Comparison of ENCODE assay signal across 1 cellular context in the genomic region with DNA sequence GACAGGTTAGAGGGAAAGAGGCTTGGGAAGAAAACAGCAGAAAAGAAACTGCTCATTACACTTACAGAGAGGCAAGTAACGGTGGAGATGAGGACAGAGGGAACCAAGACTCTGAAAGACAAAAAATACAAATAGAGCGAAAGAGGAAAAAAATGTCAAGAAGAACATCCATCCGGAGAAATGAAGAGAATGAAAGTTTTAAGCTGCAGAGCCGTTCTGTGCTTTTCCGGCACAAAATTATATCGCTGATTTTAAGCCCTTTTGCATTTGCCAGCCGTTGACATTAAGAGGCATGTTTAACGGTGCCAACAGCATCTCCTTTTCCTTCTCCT.
TF ChIP-seq lines count a peak whose summit lies in the region.

No MANE protein-coding gene starts in this region.

TF ChIP-seq in endothelial cell of umbilical vein, 7 proteins besides CTCF, POLR2A, EP300 and RAD21 (continued from another document):
- no peak for TF ChIP-seq MYC (IDR thresholded peaks at IDR 0.05; ENCODE audit: low read depth, low read length)
- no peak for TF ChIP-seq GATA2 (IDR thresholded peaks at IDR 0.05; ENCODE audit: insufficient read depth, insufficient read length, low read depth, low read length)
- TF ChIP-seq, protein P1, sequence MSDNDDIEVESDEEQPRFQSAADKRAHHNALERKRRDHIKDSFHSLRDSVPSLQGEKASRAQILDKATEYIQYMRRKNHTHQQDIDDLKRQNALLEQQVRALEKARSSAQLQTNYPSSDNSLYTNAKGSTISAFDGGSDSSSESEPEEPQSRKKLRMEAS (IDR thresholded peaks at IDR 0.05; ENCODE audit: insufficient read depth, insufficient read length), result no peak
